ENCODE assay signal across 24 cellular contexts in genomic region chr1:173208146-173208545, GRCh38.
"Had no signal": no experiment of that assay in that cellular context is flagged by ENCODE, and none has a peak within 500 bp of the region (broad histone marks: within the 10 kb centered on the region; RNA-seq: fewer than 3 reads in every experiment).

No MANE protein-coding gene starts in this region.

- H3K27ac ChIP-seq: hepatocyte, neutrophil, psoas muscle, right lobe of liver, thoracic aorta, transverse colon had no signal

- H3K9me3 Mint-ChIP-seq: naive B cell; stimulated activated memory B cell treated with anti-CD40 and anti-IgM and Interleukin-4, amounts not matched to agents 10 μg/mL and 1 μg/mL and 100 μg/mL, for 72 hours had no signal

- H3K9me3 ChIP-seq: esophagus squamous epithelium, neutrophil, psoas muscle, right lobe of liver, spleen, stomach, thoracic aorta, transverse colon had no signal

- H3K4me3 ChIP-seq: esophagus squamous epithelium, hepatocyte, lung, psoas muscle, right lobe of liver, spleen, stomach, transverse colon had no signal

- H3K36me3 ChIP-seq: esophagus squamous epithelium, neutrophil, right lobe of liver, spleen, stomach, thoracic aorta, transverse colon had no signal

- H3K27me3 Mint-ChIP-seq: naive B cell; stimulated activated memory B cell treated with anti-CD40 and anti-IgM and Interleukin-4, amounts not matched to agents 10 μg/mL and 1 μg/mL and 100 μg/mL, for 72 hours had no signal

- H3K36me3 Mint-ChIP-seq: naive B cell had no signal

- H2AFZ ChIP-seq: hepatocyte had no signal

- H3K79me2 ChIP-seq: hepatocyte had no signal

- DNase-seq: dermis blood vessel endothelial cell; esophagus squamous epithelium; foreskin melanocyte; head of caudate nucleus; left colon; left ventricle myocardium superior; mesenchymal stem cell; midbrain; naive B cell; psoas muscle; retina; right lobe of liver; spleen; stimulated activated CD4-positive, alpha-beta T cell treated with anti-CD3 and anti-CD28 coated beads, Interleukin-15, amount 100 ng/mL, for 24 hours; stimulated activated CD4-positive, alpha-beta T cell treated with anti-CD3 and anti-CD28 coated beads, Interleukin-1b, Interleukin-23, amount 100 ng/mL, for 48 hours; stimulated activated CD4-positive, alpha-beta T cell treated with anti-CD3 and anti-CD28 coated beads, Interleukin-4, amount 100 ng/mL, for 24 hours; stomach; substantia nigra; transverse colon had no signal

- ATAC-seq: left colon; left ventricle myocardium superior; psoas muscle; right lobe of liver; stimulated activated memory B cell treated with anti-CD40 and anti-IgM and Interleukin-4, amounts not matched to agents 10 μg/mL and 1 μg/mL and 100 μg/mL, for 72 hours had no signal

- H3K4me1 ChIP-seq: psoas muscle had no signal

- H3K27me3 ChIP-seq: esophagus squamous epithelium, hepatocyte, neutrophil, right lobe of liver, spleen, stomach, transverse colon had no signal
